Comparison of ENCODE assay signal across 7 cellular contexts in the genomic region with DNA sequence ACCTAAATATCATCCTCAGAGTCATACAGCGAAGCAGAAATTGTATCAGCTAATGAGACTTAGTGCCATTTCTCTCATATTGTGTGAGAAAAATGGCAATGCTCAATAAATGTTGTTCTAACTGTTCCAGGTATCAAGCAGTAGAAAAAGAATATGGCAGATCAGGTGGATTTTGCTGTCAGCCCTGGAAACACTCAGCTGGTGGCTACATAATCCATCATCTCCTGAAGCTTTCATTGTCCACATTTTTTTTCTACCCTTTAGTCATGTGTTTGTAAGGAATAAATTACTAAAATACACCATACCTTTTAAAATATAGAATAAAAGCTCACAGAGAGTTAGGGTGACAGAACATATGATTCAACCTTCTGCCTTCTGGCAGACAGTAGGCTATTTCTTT.
"Had no signal": no experiment of that assay in that cellular context is flagged by ENCODE, and none has a peak within 500 bp of the region (broad histone marks: within the 10 kb centered on the region; RNA-seq: fewer than 3 reads in every experiment).

No MANE protein-coding gene starts in this region.

- ATAC-seq: GM23338, HepG2, K562 had no signal

- H3K4me2 ChIP-seq: GM23338 had no signal

- H3K27ac ChIP-seq: HL-60 had no signal

- DNase-seq: H9, HCEC 1CT, KG1 had no signal

- H3K4me3 ChIP-seq: GM23338, K562 had no signal

- H2AFZ ChIP-seq: GM23338 had no signal
